In the genomic region with DNA sequence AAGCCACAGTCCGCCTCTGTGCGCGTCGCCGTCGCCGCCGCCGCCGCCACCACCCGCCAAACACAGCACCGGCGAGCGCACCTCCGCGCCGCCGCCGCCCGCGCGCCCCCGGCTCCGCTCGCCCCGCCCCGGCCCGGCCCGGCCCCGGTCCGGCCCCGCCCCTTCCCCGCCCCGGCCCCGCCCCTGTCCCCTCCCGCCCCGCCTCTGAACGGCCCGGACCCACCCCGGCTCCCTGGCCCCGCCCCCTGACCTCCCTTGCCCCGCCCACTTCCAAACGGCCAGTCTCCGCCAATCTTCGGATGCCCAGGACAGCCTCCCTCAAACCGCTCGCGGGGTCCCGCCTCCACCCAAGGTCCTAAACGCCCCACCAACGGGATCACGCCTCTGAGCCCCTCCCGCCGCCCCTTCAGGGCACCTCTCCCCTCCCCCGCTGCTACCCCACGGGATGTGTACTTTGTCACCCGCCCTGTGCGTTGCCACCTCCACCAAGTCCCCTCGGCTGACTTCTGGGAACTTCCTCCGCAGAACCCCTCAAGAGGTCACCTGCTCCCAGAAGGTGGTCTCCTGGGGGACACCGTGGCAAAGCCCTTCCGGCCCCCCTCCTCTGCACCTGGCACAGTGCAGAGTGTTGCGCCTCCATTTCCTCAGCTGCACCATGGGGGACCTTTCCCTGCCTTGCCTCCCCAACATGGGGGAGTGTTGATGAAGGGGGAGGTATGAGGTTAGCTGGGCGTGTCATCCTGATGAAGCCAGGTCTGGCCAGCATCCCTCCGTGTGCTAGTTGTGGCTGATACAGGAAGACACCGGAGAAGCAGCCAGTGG, we compare ENCODE assay signal across 8 cellular contexts. TPM values are rescaled to one million over a fixed set of nuclear protein-coding genes. Genes with fewer than 3 reads are reported as not detected.
DNase-seq lines count a peak whose midpoint lies in the region; ATAC-seq and TF ChIP-seq lines count a peak whose summit lies in the region.

Gene KIAA0930 (minus strand): TSS at position 85 of the 822 bp plus-strand sequence. CDS start 191 bp downstream, outside the sequence.

- H3K4me1 ChIP-seq in Panc1 (ENCODE audit: control insufficient read depth, insufficient read depth, low read length) = peaks cover 4% of the 10 kb centered on the region
- H3K4me1 ChIP-seq in esophagus squamous epithelium = peaks cover 16 to 74% (median 33%) of the 10 kb centered on the region in 3 donors

- TF ChIP-seq CTCF in Panc1 (IDR thresholded peaks at IDR 0.05) (no peak), esophagus squamous epithelium (IDR thresholded peaks at IDR 0.05) (no peak)

- H3K36me3 ChIP-seq in Panc1 (ENCODE audit: control insufficient read depth, insufficient read depth, low read length) (no peaks in the 10 kb centered on the region; the same call in 1 of the 2 replicates), esophagus squamous epithelium (peaks cover 0 to 17% (median 0%) of the 10 kb centered on the region in 3 donors)

- H3K27ac ChIP-seq in Panc1 (ENCODE audit: low read length) (peak within 1 kb of the TSS; percentile 67), esophagus squamous epithelium (peak within 1 kb of the TSS; percentile 74 to 83 (median 74))

- intact Hi-C loops in Panc1 (cut with micrococcal nuclease; ENCODE audit: unreplicated experiment) (no loop called here), esophagus squamous epithelium (cut with DNase I) (no loop called here)

- BruUV-seq in Panc1 (replicated peaks; lab: Mats Ljungman, UMichigan) = no TSS peak

- peak; percentile 77 for DNase-seq in EL
- DNase-seq in Panc1 (ENCODE audit: low read depth, low spot score) = no peak
- peak; percentile 69 for DNase-seq in activated T-helper 1 cell treated with Interleukin-2 at 50 U/mL for 16 hours (ENCODE audit: low read depth)
- DNase-seq in esophagus squamous epithelium (lab: John Stamatoyannopoulos, UW) = no peak
- DNase-seq in myocyte (ENCODE audit: low read depth) = peak; percentile 72
- DNase-seq in stimulated activated CD8-positive, alpha-beta memory T cell treated with anti-CD3 and anti-CD28 coated beads, Interleukin-7, amount 100 ng/mL, for 24 hours (ENCODE audit: low read depth) = peak; percentile 65
- no peak for DNase-seq in NCI-H1694 treated with DMSO at 0.1 percent for 48 hours (lab: John Stamatoyannopoulos, UW)

- in situ Hi-C loops in Panc1 (cut with HindIII; ENCODE audit: low pct_unique_long_range_greater_than_20kb, low sequenced_read_pairs) = no loop called here

- peak; percentile 53 for ATAC-seq in HG03066 (IDR thresholded peaks at IDR 0.05; ENCODE audit: low read depth, unreplicated experiment)
- ATAC-seq in Panc1 = peak; percentile 88

- H3K27me3 ChIP-seq in Panc1 (ENCODE audit: control insufficient read depth, insufficient read depth, low read length) (no peaks in the 10 kb centered on the region), esophagus squamous epithelium (no peaks in the 10 kb centered on the region)

- H3K9me3 ChIP-seq in Panc1 (ENCODE audit: control insufficient read depth, insufficient read depth, low read depth, low read length) (no peaks in the 10 kb centered on the region), esophagus squamous epithelium (no peaks in the 10 kb centered on the region)

- peak within 1 kb of the TSS; percentile 59 to 60 for H3K4me3 ChIP-seq in Panc1 (ENCODE audit: low read depth in 2 of 2, low read length in 2 of 2)
- H3K4me3 ChIP-seq in esophagus squamous epithelium = peak within 1 kb of the TSS; percentile 68 to 88 (median 76)

- CTCF ChIA-PET in Panc1 (lab: Charles Lee) = no interaction called here

- WGBS in esophagus squamous epithelium, 2 donors = 0 to 40% methylated on average over 1 to 4 of the region's 66 CpGs

- POLR2A ChIA-PET in Panc1 (lab: Charles Lee) = no interaction called here

- TF ChIP-seq POLR2A in esophagus squamous epithelium (IDR thresholded peaks at IDR 0.05) = no peak

RNA-seq across cellular contexts. Expression of gene KIAA0930, which starts in this region (rescaled TPM):
- total RNA-seq in Panc1 (2021; ENCODE audit: unreplicated experiment) (42.5 TPM), esophagus squamous epithelium (10 to 100 TPM; 33.1 to 40.2 (median 38.1) TPM), myocyte (32.1 and 49.2 TPM in 2 replicates)
- polyA plus RNA-seq in Panc1 (2012; ENCODE audit: insufficient read length) = 45.3 TPM
- 54.7 TPM for polyA plus RNA-seq in myocyte (2012)

Comparison
In these comparisons a context has a peak if more than half of its experiments do, and no peak if none do; other contexts are left out.
1. DNase-seq: peak in EL (single experiment), activated T-helper 1 cell treated with Interleukin-2 at 50 U/mL for 16 hours (single experiment), myocyte (single experiment) and stimulated activated CD8-positive, alpha-beta memory T cell treated with anti-CD3 and anti-CD28 coated beads, Interleukin-7, amount 100 ng/mL, for 24 hours (single experiment); none in Panc1 (single experiment), esophagus squamous epithelium (single experiment) and NCI-H1694 treated with DMSO at 0.1 percent for 48 hours (single experiment).